ENCODE assay signal across 1 cellular context in the genomic region with DNA sequence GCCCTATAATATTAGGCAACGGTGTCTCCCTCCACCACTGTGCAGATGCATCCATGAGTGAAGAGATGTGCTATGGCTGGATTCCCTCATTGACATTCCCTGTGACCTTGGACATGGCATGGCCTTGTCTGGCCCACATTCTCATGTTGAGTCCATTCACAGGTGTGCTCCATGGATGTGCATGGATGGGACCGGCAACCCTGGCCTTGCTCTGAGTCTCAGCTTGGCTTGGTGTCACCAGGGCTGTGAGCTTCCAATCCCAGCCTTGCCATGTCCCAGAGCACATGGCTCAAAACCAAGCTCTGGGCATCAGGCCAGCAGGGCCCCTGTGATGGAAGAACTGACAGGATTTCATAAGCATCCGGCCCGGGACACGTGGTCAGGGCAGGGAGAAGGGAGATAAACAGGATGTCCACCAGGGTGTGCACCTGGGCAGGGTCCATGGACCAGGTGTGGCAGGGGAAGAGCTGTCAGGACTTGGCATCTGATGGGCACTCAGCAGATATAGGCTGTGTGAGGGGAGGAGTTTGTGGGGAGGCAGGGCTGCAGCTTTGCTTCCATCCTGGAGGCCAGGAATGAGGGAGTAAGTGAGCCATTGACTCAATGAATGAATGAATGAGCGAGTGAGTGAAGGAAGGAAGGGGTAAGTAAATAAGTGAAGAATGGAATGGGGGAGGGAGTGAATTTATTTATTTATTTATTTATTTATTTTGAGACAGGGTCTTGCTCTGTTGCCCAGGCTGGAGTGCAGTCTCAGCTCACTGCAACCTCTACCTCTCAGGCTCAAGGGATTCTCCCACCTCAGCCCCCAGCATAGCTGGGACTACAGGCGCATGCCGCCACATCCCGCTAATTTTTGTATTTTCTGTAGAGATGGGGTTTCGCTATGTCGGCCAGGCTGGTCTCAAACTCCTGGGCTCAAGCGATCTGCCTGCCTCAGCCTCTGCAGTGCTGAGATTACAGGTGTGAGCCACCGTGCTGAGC.
TF ChIP-seq lines count a peak whose summit lies in the region.

No MANE protein-coding gene starts in this region.

TF ChIP-seq in endothelial cell of umbilical vein, 7 proteins besides CTCF, POLR2A, EP300 and RAD21 (continued from another document):
- TF ChIP-seq MYC (IDR thresholded peaks at IDR 0.05; ENCODE audit: low read depth, low read length) (peak; percentile 83), GATA2 (IDR thresholded peaks at IDR 0.05; ENCODE audit: insufficient read depth, insufficient read length, low read depth, low read length) (no peak), EZH2 (IDR thresholded peaks at IDR 0.05; ENCODE audit: borderline replicate concordance, low read depth, low read length, severe bottlenecking) (no peak)
